In the genomic region with DNA sequence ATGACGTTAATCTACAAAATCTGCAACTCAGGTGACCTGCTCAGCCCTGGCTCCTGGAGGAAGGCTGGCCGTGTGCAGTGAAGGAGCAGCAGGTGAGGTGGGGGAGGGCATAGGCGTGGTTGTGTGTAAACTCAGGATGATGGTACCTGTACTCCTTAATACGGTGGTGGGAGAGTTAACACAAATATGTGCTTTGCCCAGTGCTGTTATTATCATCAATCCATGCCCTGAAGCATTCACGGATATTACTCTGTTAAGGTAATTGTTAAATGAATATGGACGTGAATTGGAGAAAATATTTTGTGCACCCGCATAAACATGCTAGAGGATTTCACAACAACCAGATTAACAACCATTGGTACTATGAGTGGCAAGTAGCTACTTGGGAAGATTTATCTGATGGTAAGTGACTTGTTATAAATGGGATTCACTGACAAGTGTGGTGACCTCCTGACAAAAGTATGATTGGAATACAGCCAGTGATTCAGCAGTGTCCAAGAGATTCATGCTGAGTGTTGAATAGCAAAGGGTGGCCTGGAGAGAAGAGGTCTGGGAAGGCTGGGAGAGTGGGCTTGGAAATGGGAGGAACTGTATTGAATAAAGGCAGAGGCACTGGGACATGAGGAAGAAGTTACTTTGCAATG, we compare ENCODE assay signal across 22 cellular contexts.
A peak's percentile ranks its signal among the peaks of the same experiment; 100 is the strongest.
DNase-seq lines count a peak whose midpoint lies in the region; FAIRE-seq and TF ChIP-seq lines count a peak whose summit lies in the region.
"Had no signal": no experiment of that assay in that cellular context is flagged by ENCODE, and none has a peak within 500 bp of the region (broad histone marks: within the 10 kb centered on the region; RNA-seq: fewer than 3 reads in every experiment).

No MANE protein-coding gene starts in this region.

- H3K36me3 ChIP-seq in bronchial epithelial cell (ENCODE audit: control insufficient read depth, insufficient read depth, low read length) (no peaks in the 10 kb centered on the region), trophoblast cell (ENCODE audit: control insufficient read depth in 1 of 2, insufficient read depth in 2 of 2, low read length in 2 of 2) (peaks cover 3 to 8% of the 10 kb centered on the region in 2 experiments)
- H3K36me3 ChIP-seq: heart right ventricle had no signal

- H3K4ac ChIP-seq in trophoblast cell (ENCODE audit: low read depth, low read length): no peak overlapping the region

- no peaks in the 10 kb centered on the region for H3K79me1 ChIP-seq in trophoblast cell (ENCODE audit: low read length)

- no peak overlapping the region for H3K27ac Mint-ChIP-seq in mesothelial cell of epicardium
- no peak overlapping the region for H3K27ac Mint-ChIP-seq in activated naive CD4-positive, alpha-beta T cell treated with anti-CD3 and anti-CD28 coated beads, Interleukin-2, amount 10 ng/mL, durations not matched to agents 7 days and 5 days
- H3K27ac Mint-ChIP-seq: activated CD4-positive, alpha-beta T cell treated with anti-CD3 and anti-CD28 coated beads for 36 hours; activated CD8-positive, alpha-beta memory T cell treated with anti-CD3 and anti-CD28 coated beads, Interleukin-2, amount 10 ng/mL, durations not matched to agents 7 days and 5 days; activated T-helper 17 cell treated with anti-CD3 and anti-CD28 coated beads, Interleukin-2, amount 50 U/mL, for 72 hours had no signal

- H3K14ac ChIP-seq in trophoblast cell (ENCODE audit: low read length): no peak overlapping the region

- FAIRE-seq in bronchial epithelial cell (lab: Jason Lieb, UNC): no peak

- H4K8ac ChIP-seq in trophoblast cell (ENCODE audit: low read depth, low read length): no peak overlapping the region

- no peak overlapping the region for H3K27ac ChIP-seq in trophoblast cell (ENCODE audit: low read depth, low read length)
- H3K27ac ChIP-seq: 22Rv1, heart right ventricle, SK-N-MC, testis had no signal

- H2AFZ ChIP-seq in trophoblast cell (ENCODE audit: insufficient read depth, low read length, poor library complexity): no peak overlapping the region

- no CpG with 5 or more reads among the region's 7 CpGs for WGBS in trophoblast cell (ENCODE audit: extremely low coverage, insufficient coverage, insufficient read length)

- H3K79me2 ChIP-seq in trophoblast cell (ENCODE audit: control insufficient read depth, insufficient read depth, low read length, poor library complexity): no peaks in the 10 kb centered on the region

- H4K12ac ChIP-seq in trophoblast cell (ENCODE audit: low read depth, low read length): no peak overlapping the region

- no peak overlapping the region for H2BK12ac ChIP-seq in trophoblast cell (ENCODE audit: low read length)

- H3K27me3 Mint-ChIP-seq in mesothelial cell of epicardium (ENCODE audit: low read depth): no peaks in the 10 kb centered on the region
- H3K27me3 Mint-ChIP-seq in activated naive CD4-positive, alpha-beta T cell treated with anti-CD3 and anti-CD28 coated beads, Interleukin-2, amount 10 ng/mL, durations not matched to agents 7 days and 5 days: peaks cover 3% of the 10 kb centered on the region

- H3K23ac ChIP-seq in trophoblast cell (ENCODE audit: low read length): no peak overlapping the region

- no peak overlapping the region for H2BK120ac ChIP-seq in trophoblast cell (ENCODE audit: insufficient read depth, low read length, poor library complexity)

- peaks cover 4 to 11% of the 10 kb centered on the region in 2 experiments for H3K4me1 ChIP-seq in trophoblast cell (ENCODE audit: control insufficient read depth in 1 of 2, insufficient read depth in 2 of 2, low read length in 2 of 2)
- H3K4me1 ChIP-seq: testis had no signal

- no peak for TF ChIP-seq CTCF in bronchial epithelial cell (IDR thresholded peaks at IDR 0.05; ENCODE audit: insufficient read depth, low read length, severe bottlenecking)
- TF ChIP-seq CTCF in mesothelial cell of epicardium (IDR thresholded peaks at IDR 0.05; ENCODE audit: unreplicated experiment): no peak

- no peak overlapping the region for H4K91ac ChIP-seq in trophoblast cell (ENCODE audit: low read depth, low read length)

- no peak overlapping the region for H3K18ac ChIP-seq in trophoblast cell (ENCODE audit: low read length)

- H3K4me3 Mint-ChIP-seq in mesothelial cell of epicardium: no peak overlapping the region
- H3K4me3 Mint-ChIP-seq in activated naive CD4-positive, alpha-beta T cell treated with anti-CD3 and anti-CD28 coated beads, Interleukin-2, amount 10 ng/mL, durations not matched to agents 7 days and 5 days: no peak overlapping the region
- H3K4me3 Mint-ChIP-seq: activated CD4-positive, alpha-beta T cell treated with anti-CD3 and anti-CD28 coated beads for 36 hours; activated CD8-positive, alpha-beta memory T cell treated with anti-CD3 and anti-CD28 coated beads, Interleukin-2, amount 10 ng/mL, durations not matched to agents 7 days and 5 days; activated T-helper 17 cell treated with anti-CD3 and anti-CD28 coated beads, Interleukin-2, amount 50 U/mL, for 72 hours had no signal

- H3K4me2 ChIP-seq in trophoblast cell (ENCODE audit: low read length): no peak overlapping the region

- H3K9ac ChIP-seq in trophoblast cell (ENCODE audit: low read length): no peak overlapping the region

- no peak overlapping the region for H2BK5ac ChIP-seq in trophoblast cell (ENCODE audit: low read depth, low read length, poor library complexity)

- H2AK5ac ChIP-seq in trophoblast cell (ENCODE audit: low read length): no peak overlapping the region

- H3K36me3 Mint-ChIP-seq in mesothelial cell of epicardium: no peaks in the 10 kb centered on the region
- no peaks in the 10 kb centered on the region for H3K36me3 Mint-ChIP-seq in activated naive CD4-positive, alpha-beta T cell treated with anti-CD3 and anti-CD28 coated beads, Interleukin-2, amount 10 ng/mL, durations not matched to agents 7 days and 5 days
- H3K36me3 Mint-ChIP-seq: activated CD8-positive, alpha-beta memory T cell treated with anti-CD3 and anti-CD28 coated beads, Interleukin-2, amount 10 ng/mL, durations not matched to agents 7 days and 5 days had no signal

- H3K9me3 Mint-ChIP-seq in mesothelial cell of epicardium: peaks cover 3% of the 10 kb centered on the region
- no peaks in the 10 kb centered on the region for H3K9me3 Mint-ChIP-seq in activated naive CD4-positive, alpha-beta T cell treated with anti-CD3 and anti-CD28 coated beads, Interleukin-2, amount 10 ng/mL, durations not matched to agents 7 days and 5 days
- H3K9me3 Mint-ChIP-seq: activated T-helper 17 cell treated with anti-CD3 and anti-CD28 coated beads, Interleukin-2, amount 50 U/mL, for 72 hours had no signal

- H3K4me3 ChIP-seq in bronchial epithelial cell (ENCODE audit: low read depth, low read length): no peak overlapping the region
- H3K4me3 ChIP-seq in trophoblast cell (ENCODE audit: low read depth, low read length): no peak overlapping the region
- H3K4me3 ChIP-seq: heart right ventricle, SK-N-MC, testis had no signal

- H3K27me3 ChIP-seq in bronchial epithelial cell (ENCODE audit: control insufficient read depth, insufficient read depth, low read length) (no peaks in the 10 kb centered on the region), trophoblast cell (ENCODE audit: insufficient read depth, low read length) (no peaks in the 10 kb centered on the region)
- H3K27me3 ChIP-seq: heart right ventricle, testis had no signal

- H3K4me1 Mint-ChIP-seq in mesothelial cell of epicardium: peaks cover 17% of the 10 kb centered on the region
- no peaks in the 10 kb centered on the region for H3K4me1 Mint-ChIP-seq in activated naive CD4-positive, alpha-beta T cell treated with anti-CD3 and anti-CD28 coated beads, Interleukin-2, amount 10 ng/mL, durations not matched to agents 7 days and 5 days
- H3K4me1 Mint-ChIP-seq: activated CD4-positive, alpha-beta T cell treated with anti-CD3 and anti-CD28 coated beads for 36 hours; activated T-helper 17 cell treated with anti-CD3 and anti-CD28 coated beads, Interleukin-2, amount 50 U/mL, for 72 hours had no signal

- CTCF ChIA-PET in activated naive CD4-positive, alpha-beta T cell treated with anti-CD3 and anti-CD28 coated beads, Interleukin-2, amount 10 ng/mL, durations not matched to agents 7 days and 5 days (lab: Charles Lee): no interaction called here

- DNase-seq in NCI-H146 (lab: John Stamatoyannopoulos, UW): peak; percentile 31
- no peak for DNase-seq in NCI-H146 treated with DMSO at 0.1 percent for 48 hours (lab: John Stamatoyannopoulos, UW; ENCODE audit: unreplicated experiment)
- peak; percentile 61 for DNase-seq in NCI-H510A treated with DMSO at 0.1 percent for 48 hours (lab: John Stamatoyannopoulos, UW)
- DNase-seq in bronchial epithelial cell (ENCODE audit: low read depth): peak; percentile 58
- DNase-seq in trophoblast cell: peak; percentile 89 to 99
- no peak for DNase-seq in mesothelial cell of epicardium (ENCODE audit: low spot score in 2 of 2, unreplicated experiment in 2 of 2)
- DNase-seq in activated gamma-delta T cell (lab: John Stamatoyannopoulos, UW): no peak
- DNase-seq in activated naive CD4-positive, alpha-beta T cell treated with anti-CD3 and anti-CD28 coated beads, Interleukin-2, amount 10 ng/mL, durations not matched to agents 7 days and 5 days: no peak
- DNase-seq: activated CD4-positive, alpha-beta T cell treated with anti-CD3 and anti-CD28 coated beads for 36 hours; activated CD8-positive, alpha-beta memory T cell treated with anti-CD3 and anti-CD28 coated beads, Interleukin-2, amount 10 ng/mL, durations not matched to agents 7 days and 5 days; C1 segment of cervical spinal cord; central memory CD4-positive, alpha-beta T cell; DMS153; heart right ventricle; NCI-H187 treated with DMSO at 0.1 percent for 48 hours; NCI-H446 treated with DMSO at 0.1 percent for 48 hours; OCI-M1; stimulated activated CD4-positive, alpha-beta T cell treated with anti-CD3 and anti-CD28 coated beads, Interleukin-12 subunit alpha, Interleukin-12 subunit beta, amount 100 ng/mL, for 4 hours; testis had no signal

- H3K9me3 ChIP-seq in trophoblast cell (ENCODE audit: insufficient read depth, low read depth, low read length): no peaks in the 10 kb centered on the region
- H3K9me3 ChIP-seq: heart right ventricle, testis had no signal

Comparison
In these comparisons a context has a peak if more than half of its experiments do, and no peak if none do; other contexts are left out.
1. DNase-seq: peak in NCI-H146 (single experiment), NCI-H510A treated with DMSO at 0.1 percent for 48 hours (single experiment), bronchial epithelial cell (single experiment) and trophoblast cell (2 of 2); none in NCI-H146 treated with DMSO at 0.1 percent for 48 hours (single experiment), mesothelial cell of epicardium (0 of 2), activated gamma-delta T cell (single experiment) and activated naive CD4-positive, alpha-beta T cell treated with anti-CD3 and anti-CD28 coated beads, Interleukin-2, amount 10 ng/mL, durations not matched to agents 7 days and 5 days (single experiment).